In the genomic region with DNA sequence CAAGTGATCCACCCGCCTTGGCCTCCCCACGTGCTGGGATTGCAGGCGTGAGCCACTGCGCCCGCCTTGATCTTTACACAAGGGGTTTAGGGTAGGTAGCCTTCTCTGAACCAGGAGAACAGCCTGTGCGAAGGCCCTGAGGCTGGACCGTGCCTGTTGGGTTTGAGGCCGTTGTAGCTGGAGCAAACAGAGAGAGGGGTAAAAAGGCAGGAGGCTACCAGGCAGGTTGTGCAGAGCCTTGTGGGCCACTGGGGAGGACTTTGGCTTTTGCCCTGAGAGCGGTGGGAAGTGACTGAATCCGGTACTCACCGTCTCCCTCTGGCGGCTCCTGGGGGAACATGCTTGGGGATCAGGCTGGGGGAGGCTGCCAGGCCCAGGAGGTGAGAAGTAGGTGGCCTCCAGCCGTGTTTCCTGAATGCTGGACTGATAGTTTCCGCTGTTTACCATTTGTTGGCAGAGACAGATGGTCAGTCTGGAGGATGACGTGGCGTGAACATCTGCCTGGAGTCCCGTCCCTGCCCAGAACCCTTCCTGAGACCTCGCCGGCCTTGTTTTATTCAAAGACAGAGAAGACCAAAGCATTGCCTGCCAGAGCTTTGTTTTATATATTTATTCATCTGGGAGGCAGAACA, we compare ENCODE assay signal across 8 cellular contexts. TPM values are rescaled to one million over a fixed set of nuclear protein-coding genes. Genes with fewer than 3 reads are reported as not detected.
DNase-seq lines count a peak whose midpoint lies in the region; ATAC-seq and TF ChIP-seq lines count a peak whose summit lies in the region.

No MANE protein-coding gene starts in this region.

- 59% methylated on average over 18 of the region's 19 CpGs for WGBS in SK-N-SH (ENCODE audit: low lambda C conversion rate)

- no peak overlapping the region for H3K9ac ChIP-seq in SK-N-SH

- peaks cover 0 to 34% of the 10 kb centered on the region in 2 donors for H3K36me3 Mint-ChIP-seq in activated naive CD4-positive, alpha-beta T cell treated with anti-CD3 and anti-CD28 coated beads, Interleukin-2, amount 50 U/mL, for 72 hours

- H3K4me2 ChIP-seq in SK-N-SH, result no peak overlapping the region

- H3K27ac ChIP-seq in SK-N-SH (ENCODE audit: low read depth in 2 of 2, low read length in 1 of 2) (peak overlapping the region in 1 of 2 experiments; percentile 20; a peak in 1 of 4 replicates), upper lobe of right lung (peak overlapping the region; percentile 27)

- H3K79me2 ChIP-seq in SK-N-SH (ENCODE audit: insufficient read depth), result no peaks in the 10 kb centered on the region

- peak; percentile 62 for TF ChIP-seq RAD21 in SK-N-SH (IDR thresholded peaks at IDR 0.05; ENCODE audit: low read length)

- H3K27ac Mint-ChIP-seq in activated naive CD4-positive, alpha-beta T cell treated with anti-CD3 and anti-CD28 coated beads, Interleukin-2, amount 50 U/mL, for 72 hours, result peak overlapping the region; percentile 76 to 93

- no peaks in the 10 kb centered on the region for H3K27me3 ChIP-seq in SK-N-SH (ENCODE audit: insufficient read depth)
- H3K27me3 ChIP-seq in upper lobe of right lung, result no peaks in the 10 kb centered on the region

- H3K4me3 ChIP-seq in SK-N-SH (ENCODE audit: low read depth in 2 of 2, low read length in 1 of 2), result no peak overlapping the region
- no peak overlapping the region for H3K4me3 ChIP-seq in upper lobe of right lung

- peak; percentile 70 to 76 for ATAC-seq in activated naive CD4-positive, alpha-beta T cell treated with anti-CD3 and anti-CD28 coated beads, Interleukin-2, amount 50 U/mL, for 72 hours
- ATAC-seq in upper lobe of right lung (peak; percentile 87), GM19467 (IDR thresholded peaks at IDR 0.05; ENCODE audit: unreplicated experiment) (no peak)

- no peaks in the 10 kb centered on the region for H3K4me1 ChIP-seq in SK-N-SH (ENCODE audit: control insufficient read depth in 1 of 2, insufficient read depth in 2 of 2, low read depth in 1 of 2, low read length in 1 of 2)
- H3K4me1 ChIP-seq in upper lobe of right lung, result peaks cover 7% of the 10 kb centered on the region

- no peaks in the 10 kb centered on the region for H4K20me1 ChIP-seq in SK-N-SH (ENCODE audit: insufficient read depth)

- CTCF ChIA-PET in SK-N-SH (lab: Yijun Ruan, JAX), result interaction anchor here (0.6 to 3.8 kb wide), 17 partner anchors 9 to 194 kb away, joined by 3 to 16 read pairs (median 6); partner anchors contain the start of gene SPC24

- TF ChIP-seq CTCF in LNCAP (IDR thresholded peaks at IDR 0.05), result peak; percentile 85
- TF ChIP-seq CTCF in SK-N-SH (IDR thresholded peaks at IDR 0.05), result peak; percentile 83
- TF ChIP-seq CTCF in upper lobe of right lung (IDR thresholded peaks at IDR 0.05), result peak; percentile 89

- H2AFZ ChIP-seq in SK-N-SH (ENCODE audit: low read depth), result no peak overlapping the region

- H3K9me2 ChIP-seq in SK-N-SH, result no peaks in the 10 kb centered on the region

- H3K36me3 ChIP-seq in SK-N-SH (replicated peaks in 1 of 2; ENCODE audit: control insufficient read depth in 1 of 2, insufficient read depth in 2 of 2, low read length in 1 of 2) (peaks cover 19 to 20% of the 10 kb centered on the region in 2 experiments), upper lobe of right lung (peaks cover 71% of the 10 kb centered on the region)

- DNase-seq in DMS 273 treated with DMSO at 0.1 percent for 48 hours (lab: John Stamatoyannopoulos, UW), result peak; percentile 69
- DNase-seq in SK-N-SH, result peak; percentile 86
- peak; percentile 68 to 75 for DNase-seq in activated naive CD4-positive, alpha-beta T cell treated with anti-CD3 and anti-CD28 coated beads, Interleukin-2, amount 50 U/mL, for 72 hours (ENCODE audit: low spot score in 2 of 2)
- peak; percentile 58 to 91 (median 79) for DNase-seq in head of caudate nucleus
- peak; percentile 93 for DNase-seq in posterior vena cava (ENCODE audit: low spot score)
- DNase-seq in upper lobe of right lung, result peak; percentile 83

- H3K9me3 Mint-ChIP-seq in activated naive CD4-positive, alpha-beta T cell treated with anti-CD3 and anti-CD28 coated beads, Interleukin-2, amount 50 U/mL, for 72 hours, result no peaks in the 10 kb centered on the region

- H3K9me3 ChIP-seq in SK-N-SH (no peaks in the 10 kb centered on the region), upper lobe of right lung (no peaks in the 10 kb centered on the region)

- peaks cover 28% of the 10 kb centered on the region for H3F3A ChIP-seq in SK-N-SH (replicated peaks; ENCODE audit: insufficient read depth)

- POLR2A ChIA-PET in SK-N-SH (lab: Yijun Ruan, JAX), result no interaction called here

- intact Hi-C loops in head of caudate nucleus (cut with DNase I) (no loop called here), posterior vena cava (cut with DNase I) (loop anchor here (5.0 to 10.0 kb wide), 2 partner anchors 99 to 314 kb away; no protein-coding TSS in a partner anchor), upper lobe of right lung (cut with DNase I) (loop anchor here (5.0 kb wide), 1 partner anchor 71 kb away; no protein-coding TSS in a partner anchor)

- no peak for TF ChIP-seq EP300 in SK-N-SH (IDR thresholded peaks at IDR 0.05; ENCODE audit: borderline replicate concordance in 1 of 2, low read depth in 1 of 2, low read length in 1 of 2)

TF ChIP-seq in SK-N-SH, 30 proteins besides CTCF, POLR2A, EP300 and RAD21:
- TF ChIP-seq CHD2 (IDR thresholded peaks at IDR 0.05; ENCODE audit: low read length, partially characterized antibody), result no peak
- TF ChIP-seq SMC3 (IDR thresholded peaks at IDR 0.05; ENCODE audit: low read depth, low read length), result peak; percentile 73
- TF ChIP-seq SIN3A (IDR thresholded peaks at IDR 0.05; ENCODE audit: borderline replicate concordance, low read depth, low read length), result no peak
- TF ChIP-seq GATA2 (CRISPR knock-in tag; IDR thresholded peaks at IDR 0.05), result no peak

RNA-seq across cellular contexts. Expression of gene SPC24, which starts 24.6 kb away (rescaled TPM):
- polyA plus RNA-seq in SK-N-SH (2012; rRNA removed), result 12.7 and 18.9 TPM in 2 replicates
- 8.5 and 13.1 TPM in 2 replicates for polyA plus RNA-seq in SK-N-SH (2012; cell fraction: cytosol; rRNA removed)
- 25.0 and 27.1 TPM in 2 replicates for polyA plus RNA-seq in SK-N-SH (2012; cell fraction: nucleus; rRNA removed)
- total RNA-seq in activated naive CD4-positive, alpha-beta T cell treated with anti-CD3 and anti-CD28 coated beads, Interleukin-2, amount 50 U/mL, for 72 hours, result 10 to 100 TPM; 48.7 to 86.4 TPM
- total RNA-seq in posterior vena cava, result 1 to 10 TPM in 1 of 2 donors, under 1 TPM in 1; 0.81 to 2.2 TPM
- 1.1 TPM for total RNA-seq in upper lobe of right lung

RNA-seq across cellular contexts. Expression of gene LDLR, which starts 41.7 kb away (rescaled TPM):
- 20.7 and 25.1 TPM in 2 replicates for polyA plus RNA-seq in SK-N-SH (2012; rRNA removed)
- polyA plus RNA-seq in SK-N-SH (2012; cell fraction: cytosol; rRNA removed), result 12.1 and 14.9 TPM in 2 replicates
- polyA plus RNA-seq in SK-N-SH (2012; cell fraction: nucleus; rRNA removed), result 26.4 and 31.2 TPM in 2 replicates
- total RNA-seq in activated naive CD4-positive, alpha-beta T cell treated with anti-CD3 and anti-CD28 coated beads, Interleukin-2, amount 50 U/mL, for 72 hours, result 10 to 100 TPM; 53.0 to 66.6 TPM
- total RNA-seq in posterior vena cava (10 to 100 TPM; 51.0 to 66.4 TPM), upper lobe of right lung (242 TPM)

Comparison
In these comparisons a context has a peak if more than half of its experiments do, and no peak if none do; other contexts are left out.
1. RNA of gene SPC24, which starts 24.6 kb away (total RNA-seq): 48.7 to 86.4 TPM in activated naive CD4-positive, alpha-beta T cell treated with anti-CD3 and anti-CD28 coated beads, Interleukin-2, amount 50 U/mL, for 72 hours; 0.81 to 2.2 TPM in posterior vena cava and 1.1 TPM in upper lobe of right lung (single experiment); every median in the first group is over 10 times any median in the second.
2. Peak in every context shown above with its lines, with median percentiles within 50 percentile points of each other: DNase-seq and CTCF ChIP-seq.